Comparison of ENCODE assay signal across 1 cellular context in genomic region chr2:24930768-24931167, GRCh38.
TF ChIP-seq lines count a peak whose summit lies in the region.

No MANE protein-coding gene starts in this region.

TF ChIP-seq in H1, 55 proteins besides CTCF, POLR2A, EP300 and RAD21:
- TF ChIP-seq, protein P1, sequence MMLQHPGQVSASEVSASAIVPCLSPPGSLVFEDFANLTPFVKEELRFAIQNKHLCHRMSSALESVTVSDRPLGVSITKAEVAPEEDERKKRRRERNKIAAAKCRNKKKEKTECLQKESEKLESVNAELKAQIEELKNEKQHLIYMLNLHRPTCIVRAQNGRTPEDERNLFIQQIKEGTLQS (IDR thresholded peaks at IDR 0.05; ENCODE audit: insufficient read depth, low read depth, low read length), result no peak
- TF ChIP-seq, protein P2, sequence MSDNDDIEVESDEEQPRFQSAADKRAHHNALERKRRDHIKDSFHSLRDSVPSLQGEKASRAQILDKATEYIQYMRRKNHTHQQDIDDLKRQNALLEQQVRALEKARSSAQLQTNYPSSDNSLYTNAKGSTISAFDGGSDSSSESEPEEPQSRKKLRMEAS (IDR thresholded peaks at IDR 0.05), result peak; percentile 30; the same call in 1 of the 2 replicates
TF ChIP-seq in H1: peak in this region for 1.
